14 cellular contexts compared by ENCODE assay signal in genomic region chr4:165203541-165204461, GRCh38. TPM values are rescaled to one million over a fixed set of nuclear protein-coding genes. Genes with fewer than 3 reads are reported as not detected.
DNase-seq lines count a peak whose midpoint lies in the region; ATAC-seq and TF ChIP-seq lines count a peak whose summit lies in the region.
"Had no signal": no experiment of that assay in that cellular context is flagged by ENCODE, and none has a peak within 500 bp of the region (broad histone marks: within the 10 kb centered on the region; RNA-seq: fewer than 3 reads in every experiment).

No MANE protein-coding gene starts in this region.

- no peaks in the 10 kb centered on the region for H3K79me1 ChIP-seq in H9 (ENCODE audit: insufficient read depth, low read depth, low read length, poor library complexity, severe bottlenecking)

- H3K27me3 Mint-ChIP-seq in MCF 10A (ENCODE audit: insufficient read depth, unreplicated experiment) (no peaks in the 10 kb centered on the region), neural progenitor cell (ENCODE audit: insufficient read depth, low read depth) (peaks cover 5% of the 10 kb centered on the region), immature natural killer cell (ENCODE audit: low read depth in 3 of 3) (peaks cover 4 to 10% (median 10%) of the 10 kb centered on the region in 3 donors), H9 (ENCODE audit: low read depth) (peaks cover 14% of the 10 kb centered on the region)

- no peak overlapping the region for H3K9ac ChIP-seq in mammary epithelial cell (ENCODE audit: insufficient read depth, low read length)
- peak overlapping the region; percentile 62 for H3K9ac ChIP-seq in PC-3 (ENCODE audit: low read length)
- H3K9ac ChIP-seq in neural progenitor cell, result no peak overlapping the region
- no peak overlapping the region for H3K9ac ChIP-seq in H9 (ENCODE audit: extremely low read depth, insufficient read length, low read length)

- no TSS peak for BruUV-seq in MCF 10A (replicated peaks; lab: Mats Ljungman, UMichigan)
- BruUV-seq in mammary epithelial cell (replicated peaks; lab: Mats Ljungman, UMichigan), result no TSS peak
- no TSS peak for BruUV-seq in PC-3 (replicated peaks; lab: Mats Ljungman, UMichigan)

- H3K4me2 ChIP-seq in mammary epithelial cell (ENCODE audit: insufficient read depth, low read depth, low read length) (no peak overlapping the region), PC-3 (ENCODE audit: low read length) (peak overlapping the region; percentile 77), neural progenitor cell (no peak overlapping the region), H9 (ENCODE audit: insufficient read depth, insufficient read length, low read length) (no peak overlapping the region)

- no peak overlapping the region for H3K18ac ChIP-seq in H9 (ENCODE audit: insufficient read length, low read depth, low read length)

- peaks cover 6% of the 10 kb centered on the region for H3K23me2 ChIP-seq in H9 (ENCODE audit: insufficient read length, low read depth, low read length, poor library complexity, severe bottlenecking)

- ATAC-seq in PC-3 (peak; percentile 17; the same call in 1 of the 2 replicates), HG02623 (IDR thresholded peaks at IDR 0.05; ENCODE audit: unreplicated experiment) (no peak)

- in situ Hi-C loops in mammary epithelial cell (cut with MboI; ENCODE audit: low sequenced_read_pairs in 2 of 2), result loop anchor here in 1 of 2 donors (10.0 kb wide), 1 partner anchor 121 kb away; the partner anchor contains the start of gene MSMO1

- no peak overlapping the region for H3K23ac ChIP-seq in H9 (ENCODE audit: insufficient read length, low read depth, low read length)

- dilution Hi-C loops in mammary epithelial cell (cut with HindIII; ENCODE audit: low sequenced_read_pairs), result no loop called here

- no peak overlapping the region for H2BK120ac ChIP-seq in H9 (ENCODE audit: low read depth, low read length, poor library complexity, severe bottlenecking)

- intact Hi-C loops in MCF 10A (cut with micrococcal nuclease), result no loop called here
- intact Hi-C loops in mammary epithelial cell (cut with micrococcal nuclease), result no loop called here
- intact Hi-C loops in PC-3 (cut with micrococcal nuclease), result loop anchor here (5.0 kb wide), 1 partner anchor 72 kb away; no protein-coding TSS in a partner anchor

- H3K27ac ChIP-seq in mammary epithelial cell (ENCODE audit: insufficient read depth, low read depth, low read length) (no peak overlapping the region), PC-3 (ENCODE audit: low read length) (peak overlapping the region; percentile 92), esophagus (ENCODE audit: low read depth in 2 of 2, low read length in 1 of 2) (peak overlapping the region; percentile 42 to 78), neural progenitor cell (no peak overlapping the region), H9 (ENCODE audit: insufficient read length, low read depth, low read length) (no peak overlapping the region)

- no peak overlapping the region for H4K8ac ChIP-seq in H9 (replicated peaks; ENCODE audit: insufficient read length, low read depth, low read length)

- no peak overlapping the region for H2AK5ac ChIP-seq in H9 (ENCODE audit: insufficient read length, low read length)

- no peak overlapping the region for H2BK20ac ChIP-seq in H9 (ENCODE audit: low read depth, low read length, poor library complexity, severe bottlenecking)

- peaks cover 44% of the 10 kb centered on the region for H3K4me1 Mint-ChIP-seq in MCF 10A (ENCODE audit: insufficient read depth, unreplicated experiment)
- H3K4me1 Mint-ChIP-seq in neural progenitor cell, result peaks cover 12% of the 10 kb centered on the region
- H3K4me1 Mint-ChIP-seq in immature natural killer cell, result peaks cover 19 to 23% of the 10 kb centered on the region in 2 donors
- H3K4me1 Mint-ChIP-seq in H9, result peaks cover 17 to 25% of the 10 kb centered on the region in 2 experiments

- H4K5ac ChIP-seq in H9 (ENCODE audit: insufficient read length, low read depth, low read length), result no peak overlapping the region

- no peak overlapping the region for H3K56ac ChIP-seq in H9 (ENCODE audit: insufficient read length, low read depth, low read length)

- H3K9me2 ChIP-seq in PC-3 (replicated peaks; ENCODE audit: low read length), result no peaks in the 10 kb centered on the region

- H3T11ph ChIP-seq in H9 (ENCODE audit: low read length), result no peak overlapping the region

- H3K79me2 ChIP-seq in mammary epithelial cell (ENCODE audit: insufficient read depth, low read length) (peaks cover 24% of the 10 kb centered on the region), PC-3 (ENCODE audit: low read length) (peaks cover 15% of the 10 kb centered on the region), neural progenitor cell (ENCODE audit: low read depth) (peaks cover 10% of the 10 kb centered on the region), H9 (ENCODE audit: insufficient read depth, low read length) (no peaks in the 10 kb centered on the region)

- CTCF ChIA-PET in MCF 10A (lab: Yijun Ruan, JAX) (interaction anchor here (0.6 to 1.4 kb wide), 4 partner anchors 73 to 152 kb away, joined by 3 to 4 read pairs (median 3); no protein-coding TSS in a partner anchor), mammary epithelial cell (lab: Charles Lee; ENCODE audit: low non-redundant PET) (no interaction called here), PC-3 (lab: Charles Lee) (interaction anchor here (0.6 kb wide), 1 partner anchor 91 kb away, joined by 5 read pairs; the partner anchor contains the start of gene TMEM192)

- H3K4me1 ChIP-seq in mammary epithelial cell (ENCODE audit: insufficient read depth, low read length) (peaks cover 45% of the 10 kb centered on the region), PC-3 (ENCODE audit: insufficient read depth, low read length) (peaks cover 44% of the 10 kb centered on the region), esophagus (ENCODE audit: control insufficient read depth in 2 of 2, insufficient read depth in 2 of 2, low read length in 1 of 2) (peaks cover 2 to 4% of the 10 kb centered on the region in 2 donors), neural progenitor cell (peaks cover 13% of the 10 kb centered on the region), H9 (ENCODE audit: insufficient read depth, low read length) (no peaks in the 10 kb centered on the region)

- no peak overlapping the region for H3K14ac ChIP-seq in H9 (ENCODE audit: insufficient read depth, low read length)

- peak overlapping the region; percentile 12 for H3K4me3 Mint-ChIP-seq in MCF 10A (ENCODE audit: unreplicated experiment)
- H3K4me3 Mint-ChIP-seq in neural progenitor cell, result no peak overlapping the region
- H3K4me3 Mint-ChIP-seq in immature natural killer cell, result no peak overlapping the region
- no peak overlapping the region for H3K4me3 Mint-ChIP-seq in H9

- H3K36me3 ChIP-seq in mammary epithelial cell (ENCODE audit: insufficient read depth, low read length) (no peaks in the 10 kb centered on the region), PC-3 (ENCODE audit: low read depth, low read length) (no peaks in the 10 kb centered on the region), esophagus (ENCODE audit: control insufficient read depth in 2 of 2, insufficient read depth in 2 of 2, low read length in 1 of 2) (no peaks in the 10 kb centered on the region), neural progenitor cell (no peaks in the 10 kb centered on the region)

- no peak overlapping the region for H2AFZ ChIP-seq in mammary epithelial cell (ENCODE audit: low read depth, low read length)
- H2AFZ ChIP-seq in PC-3 (ENCODE audit: low read length), result no peak overlapping the region
- no peak overlapping the region for H2AFZ ChIP-seq in neural progenitor cell (replicated peaks)
- H2AFZ ChIP-seq in H9 (ENCODE audit: low read length), result no peak overlapping the region

- H3K9me3 ChIP-seq in mammary epithelial cell (replicated peaks; ENCODE audit: insufficient read depth, low read length) (no peaks in the 10 kb centered on the region), PC-3 (ENCODE audit: low read length) (no peaks in the 10 kb centered on the region), esophagus (ENCODE audit: control insufficient read depth in 2 of 2, insufficient read depth in 1 of 2, low read depth in 1 of 2, low read length in 1 of 2) (no peaks in the 10 kb centered on the region), neural progenitor cell (ENCODE audit: low read depth) (no peaks in the 10 kb centered on the region), H9 (ENCODE audit: control insufficient read depth, low read depth, low read length) (no peaks in the 10 kb centered on the region)

- H3K36me3 Mint-ChIP-seq in MCF 10A (ENCODE audit: insufficient read depth, unreplicated experiment) (peaks cover 5% of the 10 kb centered on the region), neural progenitor cell (no peaks in the 10 kb centered on the region), immature natural killer cell (no peaks in the 10 kb centered on the region), H9 (ENCODE audit: insufficient read depth in 1 of 3, low read depth in 3 of 3) (no peaks in the 10 kb centered on the region; a peak in 1 of 7 replicates)

- H3K4me3 ChIP-seq in mammary epithelial cell (replicated peaks in 1 of 3; ENCODE audit: insufficient read depth in 1 of 3, low read depth in 2 of 3, low read length in 3 of 3) (no peak overlapping the region), PC-3 (ENCODE audit: low read length) (peak overlapping the region; percentile 51), esophagus (ENCODE audit: low read depth in 1 of 2, low read length in 2 of 2) (peak overlapping the region in 1 of 2 donors; percentile 3), neural progenitor cell (no peak overlapping the region)

- no peak overlapping the region for H2BK5ac ChIP-seq in H9 (ENCODE audit: insufficient read length, low read length)

- H3K27ac Mint-ChIP-seq in MCF 10A (ENCODE audit: low read depth, unreplicated experiment) (peak overlapping the region; percentile 76), neural progenitor cell (no peak overlapping the region), immature natural killer cell (no peak overlapping the region), H9 (no peak overlapping the region)

- no peak overlapping the region for H2BK12ac ChIP-seq in H9 (ENCODE audit: insufficient read length, low read depth, low read length)

- no peak overlapping the region for H4K91ac ChIP-seq in H9 (ENCODE audit: insufficient read length, low read depth, low read length)

- no peak overlapping the region for H2BK15ac ChIP-seq in H9 (ENCODE audit: low read depth, low read length)

- no peak overlapping the region for H3K4ac ChIP-seq in H9 (ENCODE audit: low read depth, low read length)

- H3F3A ChIP-seq in PC-3 (ENCODE audit: low read length, unreplicated experiment), result peaks cover 3% of the 10 kb centered on the region
- peaks cover 9% of the 10 kb centered on the region for H3F3A ChIP-seq in neural progenitor cell (ENCODE audit: low read depth)

- no peaks in the 10 kb centered on the region for H4K20me1 ChIP-seq in mammary epithelial cell (ENCODE audit: insufficient read depth, low read length)
- H4K20me1 ChIP-seq in PC-3 (ENCODE audit: low read length), result no peaks in the 10 kb centered on the region
- H4K20me1 ChIP-seq in neural progenitor cell (ENCODE audit: low read depth), result no peaks in the 10 kb centered on the region
- H4K20me1 ChIP-seq in H9 (ENCODE audit: control insufficient read depth, insufficient read depth, insufficient read length), result no peaks in the 10 kb centered on the region

- POLR2A ChIA-PET in MCF 10A (lab: Yijun Ruan, JAX), result interaction anchor here (0.8 to 9.0 kb wide), 5 partner anchors 9 to 129 kb away, joined by 3 to 146 read pairs (median 4); partner anchors contain the start of gene MSMO1
- POLR2A ChIA-PET in PC-3 (lab: Charles Lee; ENCODE audit: unreplicated experiment), result no interaction called here

- H3K27me3 ChIP-seq in mammary epithelial cell (ENCODE audit: insufficient read depth, low read length), result no peaks in the 10 kb centered on the region
- H3K27me3 ChIP-seq in PC-3 (ENCODE audit: low read length), result no peaks in the 10 kb centered on the region
- H3K27me3 ChIP-seq in esophagus (ENCODE audit: control insufficient read depth in 1 of 2, insufficient read depth in 2 of 2, low read length in 2 of 2), result no peaks in the 10 kb centered on the region
- H3K27me3 ChIP-seq in neural progenitor cell, result peaks cover 21% of the 10 kb centered on the region
- H3K27me3 ChIP-seq in H9 (ENCODE audit: insufficient read depth, low read length), result no peaks in the 10 kb centered on the region; the same call in 1 of the 2 replicates

- no peak for TF ChIP-seq CTCF in MCF 10A (IDR thresholded peaks at IDR 0.05; ENCODE audit: unreplicated experiment)
- TF ChIP-seq CTCF in mammary epithelial cell (conservative IDR thresholded peaks at IDR 0.05 in 1 of 2, IDR thresholded peaks at IDR 0.05 in 1 of 2; ENCODE audit: extremely low read depth in 1 of 2, insufficient read depth in 1 of 2, low read depth in 1 of 2, low read length in 2 of 2), result no peak
- TF ChIP-seq CTCF in PC-3 (conservative IDR thresholded peaks at IDR 0.05; ENCODE audit: low read depth, low read length), result no peak
- TF ChIP-seq CTCF in neural progenitor cell (IDR thresholded peaks at IDR 0.05), result no peak
- no peak for TF ChIP-seq CTCF in H9 (conservative IDR thresholded peaks at IDR 0.05)

- peak; percentile 44 for DNase-seq in MCF 10A (ENCODE audit: unreplicated experiment)
- DNase-seq in mammary epithelial cell, result no peak
- peak; percentile 46 for DNase-seq in PC-3
- no peak for DNase-seq in neural progenitor cell (ENCODE audit: low spot score)
- no peak for DNase-seq in immature natural killer cell
- no peak for DNase-seq in H9
- DNase-seq: activated CD8-positive, alpha-beta memory T cell treated with anti-CD3 and anti-CD28 coated beads for 24 hours; amniotic stem cell; MM.1S; NCI-H2081; NCI-H774; substantia nigra had no signal

- WGBS in mammary epithelial cell (ENCODE audit: low coverage, missing lambda C conversion rate), result 79% methylated on average over 8 of the region's 8 CpGs
- 57 to 59% methylated on average over 8 of the region's 8 CpGs for WGBS in esophagus, 2 donors
- WGBS in H9 (ENCODE audit: extremely low coverage, insufficient read length, low lambda C conversion rate), result no CpG with 5 or more reads among the region's 8 CpGs

- H3K9me3 Mint-ChIP-seq in MCF 10A (ENCODE audit: unreplicated experiment), result no peaks in the 10 kb centered on the region
- H3K9me3 Mint-ChIP-seq in neural progenitor cell, result no peaks in the 10 kb centered on the region
- H3K9me3 Mint-ChIP-seq in immature natural killer cell, result peaks cover 0 to 3% (median 0%) of the 10 kb centered on the region in 6 donors
- no peaks in the 10 kb centered on the region for H3K9me3 Mint-ChIP-seq in H9

RNA-seq across cellular contexts. Expression of gene KLHL2, which starts 3.6 kb away (rescaled TPM):
- total RNA-seq in MCF 10A (2022), result 37.1 and 40.0 TPM in 2 replicates
- total RNA-seq in mammary epithelial cell, result 10 to 100 TPM; 23.7 to 24.2 TPM
- 13.4 TPM for polyA plus RNA-seq in mammary epithelial cell
- polyA minus RNA-seq in mammary epithelial cell, result 56.3 TPM
- 10.0 and 11.0 TPM in 2 replicates for total RNA-seq in PC-3 (2014; rRNA removed)
- 10 to 100 TPM; 19.0 to 26.1 TPM for polyA plus RNA-seq in esophagus
- 18.6 and 24.3 TPM in 2 replicates for total RNA-seq in neural progenitor cell (ENCODE audit: low replicate concordance)
- 1 to 10 TPM; 2.6 to 4.0 (median 3.5) TPM for polyA plus RNA-seq in immature natural killer cell
- 14.3 and 14.4 TPM in 2 replicates for total RNA-seq in H9 (2021)

Comparison
In these comparisons a context has a peak if more than half of its experiments do, and no peak if none do; other contexts are left out.
1. DNase-seq: peak in MCF 10A (single experiment) and PC-3 (single experiment); none in mammary epithelial cell (single experiment), neural progenitor cell (single experiment), immature natural killer cell (0 of 3) and H9 (single experiment).
2. H3K27ac ChIP-seq: peak in PC-3 (single experiment) and esophagus (2 of 2); none in mammary epithelial cell (single experiment), neural progenitor cell (single experiment) and H9 (single experiment).